ENCODE assay signal across 1 cellular context in the genomic region with DNA sequence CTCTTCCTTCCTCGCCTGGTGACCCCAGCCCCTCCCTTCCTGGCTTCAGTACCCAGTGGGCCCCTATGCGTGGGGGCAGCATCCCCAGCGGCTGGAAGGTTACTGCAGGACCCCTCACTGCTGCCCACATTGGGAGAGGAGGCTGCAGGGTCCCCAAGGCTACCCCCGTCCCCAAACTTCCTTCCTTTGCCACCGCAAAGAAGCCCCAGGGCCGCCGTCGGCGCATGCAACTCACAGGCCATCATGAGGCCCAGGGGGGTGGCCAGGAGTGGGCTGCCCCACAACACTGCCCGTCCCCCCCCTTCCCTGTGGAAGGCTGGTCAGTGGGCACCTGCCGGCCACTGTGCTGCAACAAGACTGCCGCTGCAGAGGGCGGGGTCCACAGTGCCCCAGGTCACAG.
A peak's percentile ranks its signal among the peaks of the same experiment; 100 is the strongest.
TF ChIP-seq lines count a peak whose summit lies in the region.

No MANE protein-coding gene starts in this region.

TF ChIP-seq in HepG2, 621 proteins besides CTCF, POLR2A, EP300 and RAD21 (continued from another document):
- TF ChIP-seq, protein P1, sequence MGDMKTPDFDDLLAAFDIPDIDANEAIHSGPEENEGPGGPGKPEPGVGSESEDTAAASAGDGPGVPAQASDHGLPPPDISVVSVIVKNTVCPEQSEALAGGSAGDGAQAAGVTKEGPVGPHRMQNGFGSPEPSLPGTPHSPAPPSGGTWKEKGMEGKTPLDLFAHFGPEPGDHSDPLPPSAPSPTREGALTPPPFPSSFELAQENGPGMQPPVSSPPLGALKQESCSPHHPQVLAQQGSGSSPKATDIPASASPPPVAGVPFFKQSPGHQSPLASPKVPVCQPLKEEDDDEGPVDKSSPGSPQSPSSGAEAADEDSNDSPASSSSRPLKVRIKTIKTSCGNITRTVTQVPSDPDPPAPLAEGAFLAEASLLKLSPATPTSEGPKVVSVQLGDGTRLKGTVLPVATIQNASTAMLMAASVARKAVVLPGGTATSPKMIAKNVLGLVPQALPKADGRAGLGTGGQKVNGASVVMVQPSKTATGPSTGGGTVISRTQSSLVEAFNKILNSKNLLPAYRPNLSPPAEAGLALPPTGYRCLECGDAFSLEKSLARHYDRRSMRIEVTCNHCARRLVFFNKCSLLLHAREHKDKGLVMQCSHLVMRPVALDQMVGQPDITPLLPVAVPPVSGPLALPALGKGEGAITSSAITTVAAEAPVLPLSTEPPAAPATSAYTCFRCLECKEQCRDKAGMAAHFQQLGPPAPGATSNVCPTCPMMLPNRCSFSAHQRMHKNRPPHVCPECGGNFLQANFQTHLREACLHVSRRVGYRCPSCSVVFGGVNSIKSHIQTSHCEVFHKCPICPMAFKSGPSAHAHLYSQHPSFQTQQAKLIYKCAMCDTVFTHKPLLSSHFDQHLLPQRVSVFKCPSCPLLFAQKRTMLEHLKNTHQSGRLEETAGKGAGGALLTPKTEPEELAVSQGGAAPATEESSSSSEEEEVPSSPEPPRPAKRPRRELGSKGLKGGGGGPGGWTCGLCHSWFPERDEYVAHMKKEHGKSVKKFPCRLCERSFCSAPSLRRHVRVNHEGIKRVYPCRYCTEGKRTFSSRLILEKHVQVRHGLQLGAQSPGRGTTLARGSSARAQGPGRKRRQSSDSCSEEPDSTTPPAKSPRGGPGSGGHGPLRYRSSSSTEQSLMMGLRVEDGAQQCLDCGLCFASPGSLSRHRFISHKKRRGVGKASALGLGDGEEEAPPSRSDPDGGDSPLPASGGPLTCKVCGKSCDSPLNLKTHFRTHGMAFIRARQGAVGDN (CRISPR knock-in tag; IDR thresholded peaks at IDR 0.05) = peak; percentile 33; the same call in 1 of the 2 replicates
- TF ChIP-seq MAF1 (CRISPR knock-in tag; IDR thresholded peaks at IDR 0.05; ENCODE audit: borderline replicate concordance) = no peak
- TF ChIP-seq TARDBP (CRISPR knock-in tag; IDR thresholded peaks at IDR 0.05) = peak; percentile 85
- TF ChIP-seq ZFP91 (CRISPR knock-in tag; IDR thresholded peaks at IDR 0.05; ENCODE audit: borderline replicate concordance) = no peak; the same call in 1 of the 2 replicates
- TF ChIP-seq, protein P2, sequence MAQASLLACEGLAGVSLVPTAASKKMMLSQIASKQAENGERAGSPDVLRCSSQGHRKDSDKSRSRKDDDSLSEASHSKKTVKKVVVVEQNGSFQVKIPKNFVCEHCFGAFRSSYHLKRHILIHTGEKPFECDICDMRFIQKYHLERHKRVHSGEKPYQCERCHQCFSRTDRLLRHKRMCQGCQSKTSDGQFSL (CRISPR knock-in tag; IDR thresholded peaks at IDR 0.05) = 0 out of 2 replicates have a peak, but pooled peaks have one; percentile 31
- TF ChIP-seq MTA1 (CRISPR knock-in tag; IDR thresholded peaks at IDR 0.05; ENCODE audit: borderline replicate concordance) = 0 out of 2 replicates have a peak, but pooled peaks have one; percentile 59
- TF ChIP-seq HNRNPK (IDR thresholded peaks at IDR 0.05; ENCODE audit: low read depth, low read length, poor library complexity, severe bottlenecking) = peak; percentile 52
- no peak for TF ChIP-seq ZFP36L1 (CRISPR knock-in tag; IDR thresholded peaks at IDR 0.05)
- TF ChIP-seq RARG (CRISPR knock-in tag; IDR thresholded peaks at IDR 0.05; ENCODE audit: low read depth) = no peak
- peak; percentile 25; the same call in 1 of the 2 replicates for TF ChIP-seq GABPB1 (CRISPR knock-in tag; IDR thresholded peaks at IDR 0.05)
- no peak for TF ChIP-seq TBP (CRISPR knock-in tag; IDR thresholded peaks at IDR 0.05)
- TF ChIP-seq, protein P3, sequence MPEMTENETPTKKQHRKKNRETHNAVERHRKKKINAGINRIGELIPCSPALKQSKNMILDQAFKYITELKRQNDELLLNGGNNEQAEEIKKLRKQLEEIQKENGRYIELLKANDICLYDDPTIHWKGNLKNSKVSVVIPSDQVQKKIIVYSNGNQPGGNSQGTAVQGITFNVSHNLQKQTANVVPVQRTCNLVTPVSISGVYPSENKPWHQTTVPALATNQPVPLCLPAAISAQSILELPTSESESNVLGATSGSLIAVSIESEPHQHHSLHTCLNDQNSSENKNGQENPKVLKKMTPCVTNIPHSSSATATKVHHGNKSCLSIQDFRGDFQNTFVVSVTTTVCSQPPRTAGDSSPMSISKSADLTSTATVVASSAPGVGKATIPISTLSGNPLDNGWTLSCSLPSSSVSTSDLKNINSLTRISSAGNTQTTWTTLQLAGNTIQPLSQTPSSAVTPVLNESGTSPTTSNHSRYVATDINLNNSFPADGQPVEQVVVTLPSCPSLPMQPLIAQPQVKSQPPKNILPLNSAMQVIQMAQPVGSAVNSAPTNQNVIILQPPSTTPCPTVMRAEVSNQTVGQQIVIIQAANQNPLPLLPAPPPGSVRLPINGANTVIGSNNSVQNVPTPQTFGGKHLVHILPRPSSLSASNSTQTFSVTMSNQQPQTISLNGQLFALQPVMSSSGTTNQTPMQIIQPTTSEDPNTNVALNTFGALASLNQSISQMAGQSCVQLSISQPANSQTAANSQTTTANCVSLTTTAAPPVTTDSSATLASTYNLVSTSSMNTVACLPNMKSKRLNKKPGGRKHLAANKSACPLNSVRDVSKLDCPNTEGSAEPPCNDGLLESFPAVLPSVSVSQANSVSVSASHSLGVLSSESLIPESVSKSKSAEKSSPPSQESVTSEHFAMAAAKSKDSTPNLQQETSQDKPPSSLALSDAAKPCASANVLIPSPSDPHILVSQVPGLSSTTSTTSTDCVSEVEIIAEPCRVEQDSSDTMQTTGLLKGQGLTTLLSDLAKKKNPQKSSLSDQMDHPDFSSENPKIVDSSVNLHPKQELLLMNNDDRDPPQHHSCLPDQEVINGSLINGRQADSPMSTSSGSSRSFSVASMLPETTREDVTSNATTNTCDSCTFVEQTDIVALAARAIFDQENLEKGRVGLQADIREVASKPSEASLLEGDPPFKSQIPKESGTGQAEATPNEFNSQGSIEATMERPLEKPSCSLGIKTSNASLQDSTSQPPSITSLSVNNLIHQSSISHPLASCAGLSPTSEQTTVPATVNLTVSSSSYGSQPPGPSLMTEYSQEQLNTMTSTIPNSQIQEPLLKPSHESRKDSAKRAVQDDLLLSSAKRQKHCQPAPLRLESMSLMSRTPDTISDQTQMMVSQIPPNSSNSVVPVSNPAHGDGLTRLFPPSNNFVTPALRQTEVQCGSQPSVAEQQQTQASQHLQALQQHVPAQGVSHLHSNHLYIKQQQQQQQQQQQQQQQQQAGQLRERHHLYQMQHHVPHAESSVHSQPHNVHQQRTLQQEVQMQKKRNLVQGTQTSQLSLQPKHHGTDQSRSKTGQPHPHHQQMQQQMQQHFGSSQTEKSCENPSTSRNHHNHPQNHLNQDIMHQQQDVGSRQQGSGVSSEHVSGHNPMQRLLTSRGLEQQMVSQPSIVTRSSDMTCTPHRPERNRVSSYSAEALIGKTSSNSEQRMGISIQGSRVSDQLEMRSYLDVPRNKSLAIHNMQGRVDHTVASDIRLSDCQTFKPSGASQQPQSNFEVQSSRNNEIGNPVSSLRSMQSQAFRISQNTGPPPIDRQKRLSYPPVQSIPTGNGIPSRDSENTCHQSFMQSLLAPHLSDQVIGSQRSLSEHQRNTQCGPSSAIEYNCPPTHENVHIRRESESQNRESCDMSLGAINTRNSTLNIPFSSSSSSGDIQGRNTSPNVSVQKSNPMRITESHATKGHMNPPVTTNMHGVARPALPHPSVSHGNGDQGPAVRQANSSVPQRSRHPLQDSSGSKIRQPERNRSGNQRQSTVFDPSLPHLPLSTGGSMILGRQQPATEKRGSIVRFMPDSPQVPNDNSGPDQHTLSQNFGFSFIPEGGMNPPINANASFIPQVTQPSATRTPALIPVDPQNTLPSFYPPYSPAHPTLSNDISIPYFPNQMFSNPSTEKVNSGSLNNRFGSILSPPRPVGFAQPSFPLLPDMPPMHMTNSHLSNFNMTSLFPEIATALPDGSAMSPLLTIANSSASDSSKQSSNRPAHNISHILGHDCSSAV (CRISPR knock-in tag; IDR thresholded peaks at IDR 0.05; ENCODE audit: borderline replicate concordance) = no peak
- TF ChIP-seq RXRA (CRISPR knock-in tag; IDR thresholded peaks at IDR 0.05) = peak; percentile 12; the same call in 1 of the 2 replicates
- TF ChIP-seq, protein P4, sequence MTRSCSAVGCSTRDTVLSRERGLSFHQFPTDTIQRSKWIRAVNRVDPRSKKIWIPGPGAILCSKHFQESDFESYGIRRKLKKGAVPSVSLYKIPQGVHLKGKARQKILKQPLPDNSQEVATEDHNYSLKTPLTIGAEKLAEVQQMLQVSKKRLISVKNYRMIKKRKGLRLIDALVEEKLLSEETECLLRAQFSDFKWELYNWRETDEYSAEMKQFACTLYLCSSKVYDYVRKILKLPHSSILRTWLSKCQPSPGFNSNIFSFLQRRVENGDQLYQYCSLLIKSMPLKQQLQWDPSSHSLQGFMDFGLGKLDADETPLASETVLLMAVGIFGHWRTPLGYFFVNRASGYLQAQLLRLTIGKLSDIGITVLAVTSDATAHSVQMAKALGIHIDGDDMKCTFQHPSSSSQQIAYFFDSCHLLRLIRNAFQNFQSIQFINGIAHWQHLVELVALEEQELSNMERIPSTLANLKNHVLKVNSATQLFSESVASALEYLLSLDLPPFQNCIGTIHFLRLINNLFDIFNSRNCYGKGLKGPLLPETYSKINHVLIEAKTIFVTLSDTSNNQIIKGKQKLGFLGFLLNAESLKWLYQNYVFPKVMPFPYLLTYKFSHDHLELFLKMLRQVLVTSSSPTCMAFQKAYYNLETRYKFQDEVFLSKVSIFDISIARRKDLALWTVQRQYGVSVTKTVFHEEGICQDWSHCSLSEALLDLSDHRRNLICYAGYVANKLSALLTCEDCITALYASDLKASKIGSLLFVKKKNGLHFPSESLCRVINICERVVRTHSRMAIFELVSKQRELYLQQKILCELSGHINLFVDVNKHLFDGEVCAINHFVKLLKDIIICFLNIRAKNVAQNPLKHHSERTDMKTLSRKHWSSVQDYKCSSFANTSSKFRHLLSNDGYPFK (CRISPR knock-in tag; IDR thresholded peaks at IDR 0.05; ENCODE audit: borderline replicate concordance) = no peak
- TF ChIP-seq, protein P5, sequence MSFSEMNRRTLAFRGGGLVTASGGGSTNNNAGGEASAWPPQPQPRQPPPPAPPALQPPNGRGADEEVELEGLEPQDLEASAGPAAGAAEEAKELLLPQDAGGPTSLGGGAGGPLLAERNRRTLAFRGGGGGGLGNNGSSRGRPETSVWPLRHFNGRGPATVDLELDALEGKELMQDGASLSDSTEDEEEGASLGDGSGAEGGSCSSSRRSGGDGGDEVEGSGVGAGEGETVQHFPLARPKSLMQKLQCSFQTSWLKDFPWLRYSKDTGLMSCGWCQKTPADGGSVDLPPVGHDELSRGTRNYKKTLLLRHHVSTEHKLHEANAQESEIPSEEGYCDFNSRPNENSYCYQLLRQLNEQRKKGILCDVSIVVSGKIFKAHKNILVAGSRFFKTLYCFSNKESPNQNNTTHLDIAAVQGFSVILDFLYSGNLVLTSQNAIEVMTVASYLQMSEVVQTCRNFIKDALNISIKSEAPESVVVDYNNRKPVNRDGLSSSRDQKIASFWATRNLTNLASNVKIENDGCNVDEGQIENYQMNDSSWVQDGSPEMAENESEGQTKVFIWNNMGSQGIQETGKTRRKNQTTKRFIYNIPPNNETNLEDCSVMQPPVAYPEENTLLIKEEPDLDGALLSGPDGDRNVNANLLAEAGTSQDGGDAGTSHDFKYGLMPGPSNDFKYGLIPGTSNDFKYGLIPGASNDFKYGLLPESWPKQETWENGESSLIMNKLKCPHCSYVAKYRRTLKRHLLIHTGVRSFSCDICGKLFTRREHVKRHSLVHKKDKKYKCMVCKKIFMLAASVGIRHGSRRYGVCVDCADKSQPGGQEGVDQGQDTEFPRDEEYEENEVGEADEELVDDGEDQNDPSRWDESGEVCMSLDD (CRISPR knock-in tag; IDR thresholded peaks at IDR 0.05; ENCODE audit: borderline replicate concordance) = 0 out of 2 replicates have a peak, but pooled peaks have one; percentile 19
- TF ChIP-seq ZNF274 (CRISPR knock-in tag; IDR thresholded peaks at IDR 0.05) = peak; percentile 71; the same call in 1 of the 2 replicates
